In the genomic region with DNA sequence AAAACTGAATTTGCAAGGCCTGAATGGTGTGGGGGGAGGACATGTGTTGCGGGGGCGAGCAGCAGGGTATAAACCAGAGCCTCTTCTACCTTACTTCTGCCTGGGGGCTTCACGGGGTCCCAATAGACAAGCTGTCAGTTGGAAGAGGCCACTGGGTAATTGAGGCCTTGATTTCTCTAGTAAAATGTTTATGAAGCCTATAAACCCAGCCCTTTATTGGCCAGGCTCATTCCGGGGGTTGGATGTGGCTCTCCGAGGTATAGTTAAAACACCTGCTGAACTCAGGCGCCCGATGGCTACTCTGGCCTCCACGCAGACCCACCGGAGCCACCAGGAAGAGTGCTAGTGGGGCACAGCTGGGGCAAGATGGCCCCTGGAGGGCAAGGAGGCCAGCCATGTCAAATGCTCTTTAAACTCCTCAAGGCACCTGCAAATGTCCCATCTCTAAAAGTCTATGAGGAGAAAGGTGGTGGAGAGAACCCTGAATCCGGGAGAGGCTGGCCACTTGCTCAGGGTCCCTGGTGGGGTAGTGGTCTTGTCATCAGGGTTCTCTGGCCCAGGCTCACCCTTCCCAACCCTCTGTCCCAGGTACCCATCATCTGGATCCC, we compare ENCODE assay signal across 22 cellular contexts. TPM values are rescaled to one million over a fixed set of nuclear protein-coding genes. Genes with fewer than 3 reads are reported as not detected.
DNase-seq lines count a peak whose midpoint lies in the region; TF ChIP-seq lines count a peak whose summit lies in the region.
"Had no signal": no experiment of that assay in that cellular context is flagged by ENCODE, and none has a peak within 500 bp of the region (broad histone marks: within the 10 kb centered on the region; RNA-seq: fewer than 3 reads in every experiment).

No MANE protein-coding gene starts in this region.

- H3K23ac ChIP-seq in trophoblast cell (ENCODE audit: low read length): no peak overlapping the region

- no peak overlapping the region for H2AK5ac ChIP-seq in trophoblast cell (ENCODE audit: low read length)

- TF ChIP-seq CTCF in endodermal cell (conservative IDR thresholded peaks at IDR 0.05) (no peak), mesothelial cell of epicardium (IDR thresholded peaks at IDR 0.05; ENCODE audit: unreplicated experiment) (no peak)

- H2BK5ac ChIP-seq in trophoblast cell (ENCODE audit: low read depth, low read length, poor library complexity): no peak overlapping the region

- H3K79me1 ChIP-seq in trophoblast cell (ENCODE audit: low read length): peaks cover 18% of the 10 kb centered on the region

- H3K36me3 ChIP-seq in Karpas-422 (ENCODE audit: insufficient read depth, low read length) (no peaks in the 10 kb centered on the region), endodermal cell (ENCODE audit: control insufficient read depth, insufficient read depth, low read length) (no peaks in the 10 kb centered on the region), trophoblast cell (ENCODE audit: control insufficient read depth in 1 of 2, insufficient read depth in 2 of 2, low read length in 2 of 2) (peaks cover 4 to 5% of the 10 kb centered on the region in 2 experiments)

- no peak overlapping the region for H4K91ac ChIP-seq in trophoblast cell (ENCODE audit: low read depth, low read length)

- H4K12ac ChIP-seq in trophoblast cell (ENCODE audit: low read depth, low read length): no peak overlapping the region

- H3K9me3 ChIP-seq in Karpas-422 (ENCODE audit: low read length): no peaks in the 10 kb centered on the region
- no peaks in the 10 kb centered on the region for H3K9me3 ChIP-seq in endodermal cell (ENCODE audit: control insufficient read depth, low read length)
- H3K9me3 ChIP-seq in trophoblast cell (ENCODE audit: insufficient read depth, low read depth, low read length): no peaks in the 10 kb centered on the region

- no peak overlapping the region for H3K4ac ChIP-seq in trophoblast cell (ENCODE audit: low read depth, low read length)

- H3K27me3 ChIP-seq in Karpas-422 (ENCODE audit: low read length) (no peaks in the 10 kb centered on the region), endodermal cell (ENCODE audit: control insufficient read depth, insufficient read depth, low read length, poor library complexity, severe bottlenecking) (no peaks in the 10 kb centered on the region), trophoblast cell (ENCODE audit: insufficient read depth, low read length) (no peaks in the 10 kb centered on the region)

- H3K36me3 Mint-ChIP-seq in endodermal cell (ENCODE audit: low read depth) (no peaks in the 10 kb centered on the region), mesothelial cell of epicardium (no peaks in the 10 kb centered on the region)
- H3K36me3 Mint-ChIP-seq: CD8-positive, alpha-beta memory T cell had no signal

- H3K27ac ChIP-seq in Karpas-422 (ENCODE audit: low read length): no peak overlapping the region
- peak overlapping the region; percentile 5 for H3K27ac ChIP-seq in endodermal cell (ENCODE audit: low read depth, low read length)
- no peak overlapping the region for H3K27ac ChIP-seq in trophoblast cell (ENCODE audit: low read depth, low read length)
- H3K27ac ChIP-seq: C4-2B had no signal

- H3K4me1 ChIP-seq in Karpas-422 (ENCODE audit: low read length): peaks cover 3% of the 10 kb centered on the region; the same call in 1 of the 2 replicates
- H3K4me1 ChIP-seq in endodermal cell (ENCODE audit: control insufficient read depth, insufficient read depth, low read length): peaks cover 13% of the 10 kb centered on the region
- peaks cover 31 to 45% of the 10 kb centered on the region in 2 experiments for H3K4me1 ChIP-seq in trophoblast cell (ENCODE audit: control insufficient read depth in 1 of 2, insufficient read depth in 2 of 2, low read length in 2 of 2)

- no peak overlapping the region for H3K4me2 ChIP-seq in Karpas-422 (ENCODE audit: low read depth, low read length, poor library complexity, severe bottlenecking)
- H3K4me2 ChIP-seq in trophoblast cell (ENCODE audit: low read length): no peak overlapping the region

- H3K4me3 ChIP-seq in Karpas-422 (ENCODE audit: low read length): no peak overlapping the region
- H3K4me3 ChIP-seq in endodermal cell (ENCODE audit: low read length): no peak overlapping the region
- H3K4me3 ChIP-seq in trophoblast cell (ENCODE audit: low read depth, low read length): no peak overlapping the region

- H2AFZ ChIP-seq in Karpas-422 (ENCODE audit: low read length) (no peak overlapping the region), trophoblast cell (ENCODE audit: insufficient read depth, low read length, poor library complexity) (no peak overlapping the region)

- H4K8ac ChIP-seq in trophoblast cell (ENCODE audit: low read depth, low read length): no peak overlapping the region

- DNase-seq in Karpas-422 (peak; percentile 38), endodermal cell (no peak), mesothelial cell of epicardium (ENCODE audit: low spot score in 2 of 2, unreplicated experiment in 2 of 2) (no peak), trophoblast cell (no peak), SHP77 (lab: John Stamatoyannopoulos, UW) (no peak), globus pallidus (ENCODE audit: low spot score) (no peak), A172 (ENCODE audit: low spot score) (no peak)
- no peak for DNase-seq in activated CD4-positive, CD25-positive, alpha-beta regulatory T cell treated with anti-CD3 and anti-CD28 coated beads, Interleukin-2, amount 50 U/mL, for 72 hours
- DNase-seq: Calu3; CD8-positive, alpha-beta memory T cell; DMS153; GOT3; Kasumi-1; NCI-H1417; NCI-H187; NCI-H446; NCI-H526 treated with DMSO at 0.1 percent for 48 hours; OCI-M1; SIG-M5 had no signal

- H3K4me3 Mint-ChIP-seq in endodermal cell (no peak overlapping the region), mesothelial cell of epicardium (no peak overlapping the region)
- H3K4me3 Mint-ChIP-seq: CD8-positive, alpha-beta memory T cell had no signal

- H3K18ac ChIP-seq in trophoblast cell (ENCODE audit: low read length): peak overlapping the region; percentile 49

- H3K9ac ChIP-seq in Karpas-422 (ENCODE audit: low read length): no peak overlapping the region
- no peak overlapping the region for H3K9ac ChIP-seq in endodermal cell (ENCODE audit: extremely low read depth, low read length, poor library complexity, severe bottlenecking)
- no peak overlapping the region for H3K9ac ChIP-seq in trophoblast cell (ENCODE audit: low read length)

- WGBS in endodermal cell (ENCODE audit: insufficient coverage in 1 of 2, insufficient read length in 1 of 2), 2 experiments: 96 to 99% methylated on average over 8 to 10 of the region's 10 CpGs
- no CpG with 5 or more reads among the region's 10 CpGs for WGBS in trophoblast cell (ENCODE audit: extremely low coverage, insufficient coverage, insufficient read length)

- no peaks in the 10 kb centered on the region for H3K9me2 ChIP-seq in Karpas-422 (replicated peaks; ENCODE audit: insufficient read depth, low read length)

- no peaks in the 10 kb centered on the region for H3K9me3 Mint-ChIP-seq in endodermal cell
- H3K9me3 Mint-ChIP-seq in mesothelial cell of epicardium: no peaks in the 10 kb centered on the region
- H3K9me3 Mint-ChIP-seq: CD8-positive, alpha-beta memory T cell had no signal

- peaks cover 14% of the 10 kb centered on the region for H3K4me1 Mint-ChIP-seq in endodermal cell
- H3K4me1 Mint-ChIP-seq in mesothelial cell of epicardium: peaks cover 60% of the 10 kb centered on the region

- H2BK120ac ChIP-seq in trophoblast cell (ENCODE audit: insufficient read depth, low read length, poor library complexity): no peak overlapping the region

- H3K27ac Mint-ChIP-seq in endodermal cell (no peak overlapping the region), mesothelial cell of epicardium (peak overlapping the region; percentile 1)

- no peaks in the 10 kb centered on the region; the same call in 1 of the 2 replicates for H4K20me1 ChIP-seq in Karpas-422 (ENCODE audit: insufficient read depth, low read depth, low read length)

- no peaks in the 10 kb centered on the region for H3K79me2 ChIP-seq in Karpas-422 (ENCODE audit: low read length)
- H3K79me2 ChIP-seq in trophoblast cell (ENCODE audit: control insufficient read depth, insufficient read depth, low read length, poor library complexity): peaks cover 2% of the 10 kb centered on the region

- no peak overlapping the region for H2BK12ac ChIP-seq in trophoblast cell (ENCODE audit: low read length)

- no peaks in the 10 kb centered on the region for H3K27me3 Mint-ChIP-seq in endodermal cell (ENCODE audit: insufficient read depth)
- no peaks in the 10 kb centered on the region for H3K27me3 Mint-ChIP-seq in mesothelial cell of epicardium (ENCODE audit: low read depth)

- no peak overlapping the region for H3K14ac ChIP-seq in trophoblast cell (ENCODE audit: low read length)

RNA-seq across cellular contexts. Expression of gene IGDCC3, which starts 34.3 kb away (rescaled TPM):
- total RNA-seq in Karpas-422 (2014; rRNA removed; shearing (Covaris generic); ENCODE audit: low replicate concordance): not detected in 2 replicates
- total RNA-seq in endodermal cell (10 to 100 TPM in 1 of 2 donors, 1 to 10 TPM in 1; 7.9 to 13.5 TPM), mesothelial cell of epicardium (34.8 to 40.6 TPM (median 35.1 TPM) in 3 replicates)
- polyA plus RNA-seq in endodermal cell (2013, experiment 1 of 2): 160 TPM
- polyA plus RNA-seq in endodermal cell (2013, experiment 2 of 2): 139 TPM
- 144 and 157 TPM in 2 replicates for polyA plus RNA-seq in trophoblast cell (2013)
- 0.10 and 0.12 TPM in 2 replicates for total RNA-seq in A172 (2014; rRNA removed; shearing (Covaris generic))
- total RNA-seq: Calu3; CD8-positive, alpha-beta memory T cell; MCF 10A had no signal
- polyA plus RNA-seq: CD8-positive, alpha-beta memory T cell had no signal

RNA-seq across cellular contexts. Expression of gene RNU5B-1, which starts 39.0 kb away (rescaled TPM):
- total RNA-seq in Karpas-422 (2014; rRNA removed; shearing (Covaris generic); ENCODE audit: low replicate concordance): not detected in 2 replicates
- total RNA-seq in endodermal cell (10 to 100 TPM in 1 of 2 donors, not detected in 1; 18.6 TPM), mesothelial cell of epicardium (16.2 to 27.9 TPM (median 19.7 TPM) in 3 replicates)
- polyA plus RNA-seq in endodermal cell (2013, experiment 1 of 2): 18,487 TPM
- polyA plus RNA-seq in endodermal cell (2013, experiment 2 of 2): 28,205 TPM
- polyA plus RNA-seq in trophoblast cell (2013): not detected in 2 replicates
- total RNA-seq in A172 (2014; rRNA removed; shearing (Covaris generic)): not detected in 2 replicates
- total RNA-seq: CD8-positive, alpha-beta memory T cell; G401; MCF 10A had no signal
- polyA plus RNA-seq: CD8-positive, alpha-beta memory T cell had no signal

RNA-seq across cellular contexts. Expression of gene RNU5A-1, which starts 47.6 kb away (rescaled TPM):
- not detected in 2 replicates for total RNA-seq in Karpas-422 (2014; rRNA removed; shearing (Covaris generic); ENCODE audit: low replicate concordance)
- total RNA-seq in endodermal cell (not detected), mesothelial cell of epicardium (not detected in 3 replicates)
- polyA plus RNA-seq in endodermal cell (2013, experiment 1 of 2): 11,210 TPM
- 16,814 TPM for polyA plus RNA-seq in endodermal cell (2013, experiment 2 of 2)
- polyA plus RNA-seq in trophoblast cell (2013): not detected in 2 replicates
- not detected in 2 replicates for total RNA-seq in A172 (2014; rRNA removed; shearing (Covaris generic))
- total RNA-seq: Calu3; CD8-positive, alpha-beta memory T cell; G401; MCF 10A had no signal
- polyA plus RNA-seq: CD8-positive, alpha-beta memory T cell had no signal

RNA-seq across cellular contexts. Expression of gene PARP16, which starts 56.8 kb away (rescaled TPM):
- total RNA-seq in Karpas-422 (2014; rRNA removed; shearing (Covaris generic); ENCODE audit: low replicate concordance): 7.7 and 8.3 TPM in 2 replicates
- total RNA-seq in endodermal cell (10 to 100 TPM in 1 of 2 donors, 1 to 10 TPM in 1; 4.3 to 11.6 TPM), mesothelial cell of epicardium (17.7 to 21.0 TPM (median 18.6 TPM) in 3 replicates)
- polyA plus RNA-seq in endodermal cell (2013, experiment 1 of 2): 12.7 TPM
- 12.6 TPM for polyA plus RNA-seq in endodermal cell (2013, experiment 2 of 2)
- polyA plus RNA-seq in trophoblast cell (2013): 3.5 and 3.9 TPM in 2 replicates
- total RNA-seq in A172 (2014; rRNA removed; shearing (Covaris generic)): 5.6 and 10.0 TPM in 2 replicates
